ENCODE assay signal across 16 cellular contexts in genomic region chr1:63777286-63777685, GRCh38. TPM values are rescaled to one million over a fixed set of nuclear protein-coding genes. Genes with fewer than 3 reads are reported as not detected.
DNase-seq lines count a peak whose midpoint lies in the region; ATAC-seq, FAIRE-seq and TF ChIP-seq lines count a peak whose summit lies in the region.
"Had no signal": no experiment of that assay in that cellular context is flagged by ENCODE, and none has a peak within 500 bp of the region (broad histone marks: within the 10 kb centered on the region; RNA-seq: fewer than 3 reads in every experiment).

No MANE protein-coding gene starts in this region.

- POLR2A ChIA-PET in A549 (lab: Yijun Ruan, JAX), result no interaction called here

- peak overlapping the region; percentile 85 for H3K4me2 ChIP-seq in A549

- H3K27me3 ChIP-seq in HUES64 (ENCODE audit: insufficient read depth, low read length) (no peaks in the 10 kb centered on the region), brain microvascular endothelial cell (replicated peaks) (no peaks in the 10 kb centered on the region), kidney epithelial cell (ENCODE audit: control insufficient read depth, insufficient read depth, low read length) (no peaks in the 10 kb centered on the region), tibial nerve (no peaks in the 10 kb centered on the region)
- H3K27me3 ChIP-seq: vagina had no signal

- 28% methylated on average over 2 of the region's 2 CpGs for WGBS in A549 (ENCODE audit: missing lambda C conversion rate)
- 48% methylated on average over 1 of the region's 2 CpGs for WGBS in HUES64
- WGBS in tibial nerve, 2 donors, result 85 to 86% methylated on average over 2 of the region's 2 CpGs

- ATAC-seq in A549 (no peak), GM21515 (IDR thresholded peaks at IDR 0.05; ENCODE audit: unreplicated experiment) (no peak)
- ATAC-seq: activated CD8-positive, alpha-beta T cell treated with anti-CD3 and anti-CD28 coated beads for 36 hours; effector memory CD8-positive, alpha-beta T cell had no signal

- TF ChIP-seq CTCF in A549 (IDR thresholded peaks at IDR 0.05) (no peak), brain microvascular endothelial cell (IDR thresholded peaks at IDR 0.05; ENCODE audit: low read depth, low read length, missing control alignments) (peak; percentile 39), kidney epithelial cell (IDR thresholded peaks at IDR 0.05; ENCODE audit: insufficient read depth, low read length, poor library complexity, severe bottlenecking) (peak; percentile 13), tibial nerve (IDR thresholded peaks at IDR 0.05) (no peak)

- no peak for TF ChIP-seq POLR2A in A549 (IDR thresholded peaks at IDR 0.05; ENCODE audit: low read length)
- no peak for TF ChIP-seq POLR2A in tibial nerve (IDR thresholded peaks at IDR 0.05)

- H3K9me3 ChIP-seq in A549 (no peaks in the 10 kb centered on the region), HUES64 (ENCODE audit: insufficient read depth, low read depth, low read length) (no peaks in the 10 kb centered on the region), tibial nerve (no peaks in the 10 kb centered on the region)
- H3K9me3 ChIP-seq: vagina had no signal

- CTCF ChIA-PET in A549 (lab: Yijun Ruan, JAX), result interaction anchor here (0.5 to 2.2 kb wide), 6 partner anchors 79 to 386 kb away, joined by 3 to 8 read pairs (median 4); no protein-coding TSS in a partner anchor

- H3K9ac ChIP-seq in HUES64 (ENCODE audit: low read depth, low read length), result no peak overlapping the region

- no peak for DNase-seq in A549 (ENCODE audit: low read depth in 1 of 2, low spot score in 1 of 2)
- no peak for DNase-seq in brain microvascular endothelial cell
- no peak for DNase-seq in kidney epithelial cell (ENCODE audit: low read depth)
- no peak for DNase-seq in tibial nerve (ENCODE audit: low spot score in 2 of 2)
- no peak for DNase-seq in NCI-H526 treated with DMSO at 0.1 percent for 48 hours (lab: John Stamatoyannopoulos, UW)
- no peak for DNase-seq in stimulated activated CD4-positive, alpha-beta T cell treated with anti-CD3 and anti-CD28 coated beads, Interleukin-4, amount 100 ng/mL, for 1 hour
- DNase-seq: activated CD8-positive, alpha-beta T cell treated with anti-CD3 and anti-CD28 coated beads for 36 hours; central memory CD4-positive, alpha-beta T cell; effector memory CD8-positive, alpha-beta T cell; NCI-H510A; stimulated activated naive CD4-positive, alpha-beta T cell had no signal

- H3K27ac ChIP-seq in A549, result 0 out of 6 replicates have a peak overlapping the region, but pooled peaks of 1 of the 2 experiments have one; percentile 2
- peak overlapping the region; percentile 95; the same call in 1 of the 2 replicates for H3K27ac ChIP-seq in HUES64 (ENCODE audit: low read depth, low read length)
- no peak overlapping the region for H3K27ac ChIP-seq in brain microvascular endothelial cell
- H3K27ac ChIP-seq in tibial nerve, result no peak overlapping the region
- H3K27ac ChIP-seq: vagina had no signal

- in situ Hi-C loops in brain microvascular endothelial cell (cut with HindIII; ENCODE audit: low pct_ligation_motif_present, low sequenced_read_pairs), result no loop called here

- no peak for TF ChIP-seq EP300 in A549 (IDR thresholded peaks at IDR 0.05)
- no peak for TF ChIP-seq EP300 in tibial nerve (IDR thresholded peaks at IDR 0.05)

- no peak for FAIRE-seq in A549 (lab: Jason Lieb, UNC)
- FAIRE-seq: G401.6, GM12892 had no signal

- H3K4me3 ChIP-seq in A549, result no peak overlapping the region
- H3K4me3 ChIP-seq in HUES64 (ENCODE audit: low read length), result peak overlapping the region; percentile 82
- no peak overlapping the region for H3K4me3 ChIP-seq in brain microvascular endothelial cell (ENCODE audit: low read depth, low read length)
- no peak overlapping the region for H3K4me3 ChIP-seq in kidney epithelial cell (ENCODE audit: low read depth, low read length)
- no peak overlapping the region for H3K4me3 ChIP-seq in tibial nerve
- H3K4me3 ChIP-seq: vagina had no signal

- peaks cover 59% of the 10 kb centered on the region for H3K4me1 ChIP-seq in A549
- H3K4me1 ChIP-seq in HUES64 (ENCODE audit: insufficient read depth, low read length), result peaks cover 73% of the 10 kb centered on the region
- peaks cover 0 to 46% (median 3%) of the 10 kb centered on the region in 4 donors for H3K4me1 ChIP-seq in tibial nerve

- no peaks in the 10 kb centered on the region for H3K36me3 ChIP-seq in HUES64 (ENCODE audit: insufficient read depth, low read length)
- no peaks in the 10 kb centered on the region for H3K36me3 ChIP-seq in brain microvascular endothelial cell (replicated peaks)
- H3K36me3 ChIP-seq in kidney epithelial cell (ENCODE audit: control insufficient read depth, insufficient read depth, low read length), result no peaks in the 10 kb centered on the region
- no peaks in the 10 kb centered on the region for H3K36me3 ChIP-seq in tibial nerve
- H3K36me3 ChIP-seq: vagina had no signal

- TF ChIP-seq RAD21 in A549 (conservative IDR thresholded peaks at IDR 0.05 in 1 of 2, IDR thresholded peaks at IDR 0.05 in 1 of 2), result no peak

TF ChIP-seq in A549, 52 proteins besides CTCF, POLR2A, EP300 and RAD21:
- no peak for TF ChIP-seq ZSCAN20 (CRISPR knock-in tag; IDR thresholded peaks at IDR 0.05)
- no peak for TF ChIP-seq PHF8 (IDR thresholded peaks at IDR 0.05; ENCODE audit: borderline replicate concordance, low read depth)
- no peak for TF ChIP-seq MAFK (IDR thresholded peaks at IDR 0.05; ENCODE audit: partially characterized antibody)
- TF ChIP-seq SREBF2 (IDR thresholded peaks at IDR 0.05), result no peak
- TF ChIP-seq FOXS1 (CRISPR knock-in tag; IDR thresholded peaks at IDR 0.05), result no peak
- no peak for TF ChIP-seq HOXA7 (CRISPR knock-in tag; IDR thresholded peaks at IDR 0.05)
- no peak for TF ChIP-seq TFCP2L1 (CRISPR knock-in tag; IDR thresholded peaks at IDR 0.05)
- TF ChIP-seq HEYL (CRISPR knock-in tag; IDR thresholded peaks at IDR 0.05), result no peak
- TF ChIP-seq PBX3 (IDR thresholded peaks at IDR 0.05), result no peak
- TF ChIP-seq EHF (CRISPR knock-in tag; IDR thresholded peaks at IDR 0.05), result no peak
- no peak for TF ChIP-seq ZC3H11A (IDR thresholded peaks at IDR 0.05)
- no peak for TF ChIP-seq FOSL2 (IDR thresholded peaks at IDR 0.05)
- TF ChIP-seq FOSL2 (CRISPR knock-in tag; IDR thresholded peaks at IDR 0.05), result no peak
- TF ChIP-seq JUNB (IDR thresholded peaks at IDR 0.05), result no peak
- no peak for TF ChIP-seq SMC3 (IDR thresholded peaks at IDR 0.05)
- no peak for TF ChIP-seq BHLHE40 (IDR thresholded peaks at IDR 0.05; ENCODE audit: low read depth, low read length)
- TF ChIP-seq BCL3 (IDR thresholded peaks at IDR 0.05), result no peak
- no peak for TF ChIP-seq EHMT2 (IDR thresholded peaks at IDR 0.05; ENCODE audit: low read depth)
- TF ChIP-seq ELK1 (IDR thresholded peaks at IDR 0.05; ENCODE audit: low read depth, low read length), result no peak

RNA-seq across cellular contexts. Expression of gene ROR1, which starts 3.5 kb away (rescaled TPM):
- polyA plus RNA-seq in A549 (2011; rRNA removed) (19.0 and 29.3 TPM in 2 replicates), A549 (2017; fragmentation: RNase III; extraction: RNeasy Plus Mini Kit Qiagen cat#74134 plus additional on column Dnase treatment) (6.5 to 9.4 TPM (median 8.2 TPM) in 3 replicates)
- polyA plus RNA-seq in A549 (2012; cell fraction: cytosol; rRNA removed), result 5.1 and 6.5 TPM in 2 replicates
- 7.0 and 8.2 TPM in 2 replicates for polyA plus RNA-seq in A549 (2012; cell fraction: nucleus; rRNA removed)
- 55.0 and 55.8 TPM in 2 replicates for polyA minus RNA-seq in A549 (2011; rRNA and poly(A)+ RNA removed)
- polyA plus RNA-seq in HUES64 (2013, experiment 1 of 2), result 48.4 TPM
- polyA plus RNA-seq in HUES64 (2013, experiment 2 of 2), result 42.9 TPM
- total RNA-seq in kidney epithelial cell (18.6 and 21.5 TPM in 2 replicates), tibial nerve (10 to 100 TPM; 10.5 to 47.7 (median 43.7) TPM)
- total RNA-seq: activated CD8-positive, alpha-beta T cell treated with anti-CD3 and anti-CD28 coated beads for 36 hours had no signal

Comparison
In these comparisons a context has a peak if more than half of its experiments do, and no peak if none do; other contexts are left out.
1. CTCF ChIP-seq: peak in brain microvascular endothelial cell (single experiment) and kidney epithelial cell (single experiment); none in A549 (single experiment) and tibial nerve (0 of 5).